ENCODE assay signal across 20 cellular contexts in the genomic region with DNA sequence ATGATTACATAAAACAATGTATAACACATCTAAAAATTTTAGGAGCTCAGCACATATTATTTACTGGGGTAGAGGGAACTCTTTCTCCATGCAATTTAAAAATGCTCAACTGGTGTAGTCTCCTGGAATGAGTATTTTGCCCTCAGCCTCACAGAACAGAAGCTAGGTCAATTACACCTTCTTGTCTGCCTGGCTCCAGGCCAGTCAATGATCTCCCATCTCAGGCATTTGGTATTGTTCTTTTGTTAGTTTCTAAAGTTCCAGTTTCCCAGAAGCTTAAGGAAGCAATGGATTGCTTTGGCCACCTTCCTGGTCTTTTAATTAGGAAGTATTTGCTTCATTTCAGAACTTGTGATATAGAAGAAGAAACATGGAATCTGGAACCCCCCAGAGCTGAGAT.
DNase-seq lines count a peak whose midpoint lies in the region; ATAC-seq and TF ChIP-seq lines count a peak whose summit lies in the region.
"Had no signal": no experiment of that assay in that cellular context is flagged by ENCODE, and none has a peak within 500 bp of the region (broad histone marks: within the 10 kb centered on the region; RNA-seq: fewer than 3 reads in every experiment).

No MANE protein-coding gene starts in this region.

- no peak for TF ChIP-seq CTCF in right atrium auricular region (IDR thresholded peaks at IDR 0.05)
- no peak for TF ChIP-seq CTCF in endodermal cell (conservative IDR thresholded peaks at IDR 0.05)

- intact Hi-C loops in right cardiac atrium (cut with DNase I) = no loop called here
- intact Hi-C loops in head of caudate nucleus (cut with DNase I) = no loop called here
- intact Hi-C loops in activated T-helper 1 cell treated with anti-CD3 and anti-CD28 coated beads, Interleukin-12 subunit alpha, Interleukin-12 subunit beta, Interleukin-2, Interleukin-4 antibody, amounts not matched to agents 30 ng/mL and 10 ng/mL and 1 ng/mL, durations not matched to agents 14 hours and 24 hours and 36 hours (cut with micrococcal nuclease) = no loop called here

- no peak overlapping the region for H2BK5ac ChIP-seq in mesendoderm (ENCODE audit: low read length)

- H3K4ac ChIP-seq in mesendoderm (ENCODE audit: low read depth, low read length) = no peak overlapping the region

- H3K27me3 Mint-ChIP-seq in endodermal cell (ENCODE audit: insufficient read depth) = peaks cover 5% of the 10 kb centered on the region
- H3K27me3 Mint-ChIP-seq in activated T-helper 1 cell treated with anti-CD3 and anti-CD28 coated beads, Interleukin-12 subunit alpha, Interleukin-12 subunit beta, Interleukin-2, Interleukin-4 antibody, amounts not matched to agents 30 ng/mL and 10 ng/mL and 1 ng/mL, durations not matched to agents 14 hours and 24 hours and 36 hours (ENCODE audit: insufficient read depth) = peaks cover 7% of the 10 kb centered on the region

- no peaks in the 10 kb centered on the region for H3K9me3 ChIP-seq in right cardiac atrium (ENCODE audit: control insufficient read depth, low read length)
- no peaks in the 10 kb centered on the region for H3K9me3 ChIP-seq in right atrium auricular region
- no peaks in the 10 kb centered on the region for H3K9me3 ChIP-seq in endodermal cell (ENCODE audit: control insufficient read depth, low read length)
- H3K9me3 ChIP-seq: BLaER1 had no signal

- H2BK120ac ChIP-seq in mesendoderm (ENCODE audit: low read depth, low read length) = no peak overlapping the region

- H3K4me1 Mint-ChIP-seq in endodermal cell = no peaks in the 10 kb centered on the region
- H3K4me1 Mint-ChIP-seq in activated T-helper 1 cell treated with anti-CD3 and anti-CD28 coated beads, Interleukin-12 subunit alpha, Interleukin-12 subunit beta, Interleukin-2, Interleukin-4 antibody, amounts not matched to agents 30 ng/mL and 10 ng/mL and 1 ng/mL, durations not matched to agents 14 hours and 24 hours and 36 hours (ENCODE audit: low read depth) = no peaks in the 10 kb centered on the region
- H3K4me1 Mint-ChIP-seq: CD14-positive monocyte; CD4-positive, alpha-beta memory T cell had no signal

- H3K4me3 ChIP-seq in right cardiac atrium (ENCODE audit: low read length) = no peak overlapping the region
- no peak overlapping the region for H3K4me3 ChIP-seq in right atrium auricular region
- no peak overlapping the region for H3K4me3 ChIP-seq in endodermal cell (ENCODE audit: low read length)
- H3K4me3 ChIP-seq in mesendoderm (ENCODE audit: low read length) = no peak overlapping the region
- H3K4me3 ChIP-seq: BLaER1 had no signal

- H3K4me2 ChIP-seq in mesendoderm (ENCODE audit: low read length) = no peak overlapping the region
- H3K4me2 ChIP-seq: BLaER1 had no signal

- no peaks in the 10 kb centered on the region for H3K79me1 ChIP-seq in mesendoderm (ENCODE audit: low read length)

- H3K9ac ChIP-seq in endodermal cell (ENCODE audit: extremely low read depth, low read length, poor library complexity, severe bottlenecking) = no peak overlapping the region
- H3K9ac ChIP-seq in mesendoderm (ENCODE audit: low read length) = no peak overlapping the region
- H3K9ac ChIP-seq: BLaER1 had no signal

- H3K4me3 Mint-ChIP-seq in endodermal cell = no peak overlapping the region
- no peak overlapping the region for H3K4me3 Mint-ChIP-seq in activated T-helper 1 cell treated with anti-CD3 and anti-CD28 coated beads, Interleukin-12 subunit alpha, Interleukin-12 subunit beta, Interleukin-2, Interleukin-4 antibody, amounts not matched to agents 30 ng/mL and 10 ng/mL and 1 ng/mL, durations not matched to agents 14 hours and 24 hours and 36 hours
- H3K4me3 Mint-ChIP-seq: CD4-positive, alpha-beta memory T cell; HFFc6 had no signal

- no peak overlapping the region for H3K27ac Mint-ChIP-seq in endodermal cell
- H3K27ac Mint-ChIP-seq in activated T-helper 1 cell treated with anti-CD3 and anti-CD28 coated beads, Interleukin-12 subunit alpha, Interleukin-12 subunit beta, Interleukin-2, Interleukin-4 antibody, amounts not matched to agents 30 ng/mL and 10 ng/mL and 1 ng/mL, durations not matched to agents 14 hours and 24 hours and 36 hours = no peak overlapping the region
- H3K27ac Mint-ChIP-seq: CD14-positive monocyte; CD4-positive, alpha-beta memory T cell; HFFc6 had no signal

- H3K27ac ChIP-seq in right cardiac atrium (ENCODE audit: low read length) (no peak overlapping the region), right atrium auricular region (no peak overlapping the region), endodermal cell (ENCODE audit: low read depth, low read length) (no peak overlapping the region), mesendoderm (ENCODE audit: low read depth, low read length) (no peak overlapping the region)
- H3K27ac ChIP-seq: BLaER1 had no signal

- no peak overlapping the region for H3K18ac ChIP-seq in mesendoderm (ENCODE audit: low read length)

- no peak overlapping the region for H2AK5ac ChIP-seq in mesendoderm (ENCODE audit: low read length)

- H3K4me1 ChIP-seq in right cardiac atrium (ENCODE audit: control insufficient read depth, insufficient read depth, low read length) = peaks cover 3% of the 10 kb centered on the region
- peaks cover 0 to 6% of the 10 kb centered on the region in 2 donors for H3K4me1 ChIP-seq in right atrium auricular region
- H3K4me1 ChIP-seq in endodermal cell (ENCODE audit: control insufficient read depth, insufficient read depth, low read length) = peaks cover 2% of the 10 kb centered on the region
- H3K4me1 ChIP-seq in mesendoderm (ENCODE audit: control insufficient read depth, low read depth, low read length) = no peaks in the 10 kb centered on the region
- H3K4me1 ChIP-seq: BLaER1 had no signal

- H2BK15ac ChIP-seq in mesendoderm (replicated peaks; ENCODE audit: low read depth) = no peak overlapping the region

- H3K9me3 Mint-ChIP-seq in endodermal cell = no peaks in the 10 kb centered on the region
- no peaks in the 10 kb centered on the region for H3K9me3 Mint-ChIP-seq in activated T-helper 1 cell treated with anti-CD3 and anti-CD28 coated beads, Interleukin-12 subunit alpha, Interleukin-12 subunit beta, Interleukin-2, Interleukin-4 antibody, amounts not matched to agents 30 ng/mL and 10 ng/mL and 1 ng/mL, durations not matched to agents 14 hours and 24 hours and 36 hours
- H3K9me3 Mint-ChIP-seq: CD14-positive monocyte; CD4-positive, alpha-beta memory T cell had no signal

- DNase-seq in right cardiac atrium (no peak), right atrium auricular region (ENCODE audit: low spot score) (no peak), endodermal cell (peak; percentile 12), mesendoderm (peak; percentile 19), head of caudate nucleus (no peak)
- no peak for DNase-seq in effector CD8-positive, alpha-beta T cell (lab: John Stamatoyannopoulos, UW)
- DNase-seq in activated T-helper 1 cell treated with anti-CD3 and anti-CD28 coated beads, Interleukin-12 subunit alpha, Interleukin-12 subunit beta, Interleukin-2, Interleukin-4 antibody, amounts not matched to agents 30 ng/mL and 10 ng/mL and 1 ng/mL, durations not matched to agents 14 hours and 24 hours and 36 hours (ENCODE audit: low spot score) = no peak
- DNase-seq: 8988T; CD4-positive, alpha-beta memory T cell; DMS153; DMS79; GF-D8; GOT3; H7; HFFc6 had no signal

- no peaks in the 10 kb centered on the region for H3K27me3 ChIP-seq in right cardiac atrium (ENCODE audit: control insufficient read depth, insufficient read depth)
- H3K27me3 ChIP-seq in right atrium auricular region = no peaks in the 10 kb centered on the region
- H3K27me3 ChIP-seq in endodermal cell (ENCODE audit: control insufficient read depth, insufficient read depth, low read length, poor library complexity, severe bottlenecking) = peaks cover 3% of the 10 kb centered on the region
- H3K27me3 ChIP-seq in mesendoderm (ENCODE audit: insufficient read depth, low read length, poor library complexity) = no peaks in the 10 kb centered on the region
- H3K27me3 ChIP-seq: BLaER1 had no signal

- H3K36me3 Mint-ChIP-seq in endodermal cell (ENCODE audit: low read depth) = no peaks in the 10 kb centered on the region
- H3K36me3 Mint-ChIP-seq in activated T-helper 1 cell treated with anti-CD3 and anti-CD28 coated beads, Interleukin-12 subunit alpha, Interleukin-12 subunit beta, Interleukin-2, Interleukin-4 antibody, amounts not matched to agents 30 ng/mL and 10 ng/mL and 1 ng/mL, durations not matched to agents 14 hours and 24 hours and 36 hours (ENCODE audit: low read depth) = no peaks in the 10 kb centered on the region
- H3K36me3 Mint-ChIP-seq: CD14-positive monocyte; CD4-positive, alpha-beta memory T cell had no signal

- no peak overlapping the region for H3K23ac ChIP-seq in mesendoderm (ENCODE audit: low read length)

- no peak overlapping the region for H4K8ac ChIP-seq in mesendoderm (ENCODE audit: low read depth, low read length)

- H3K79me2 ChIP-seq in mesendoderm (ENCODE audit: control insufficient read depth, insufficient read depth, low read length) = no peaks in the 10 kb centered on the region

- H4K5ac ChIP-seq in mesendoderm (ENCODE audit: low read length) = no peak overlapping the region

- H3K36me3 ChIP-seq in right atrium auricular region (no peaks in the 10 kb centered on the region), endodermal cell (ENCODE audit: control insufficient read depth, insufficient read depth, low read length) (no peaks in the 10 kb centered on the region), mesendoderm (ENCODE audit: control insufficient read depth, insufficient read depth, low read length) (no peaks in the 10 kb centered on the region)
- H3K36me3 ChIP-seq: BLaER1 had no signal

- no peak overlapping the region for H3K56ac ChIP-seq in mesendoderm (ENCODE audit: low read length)

- ATAC-seq in right cardiac atrium (peak; percentile 14 to 61), GM21381 (IDR thresholded peaks at IDR 0.05; ENCODE audit: unreplicated experiment) (no peak)
- ATAC-seq: HCT116, HepG2 had no signal

Comparison
In these comparisons a context has a peak if more than half of its experiments do, and no peak if none do; other contexts are left out.
1. DNase-seq: peak in endodermal cell (single experiment) and mesendoderm (single experiment); none in right cardiac atrium (0 of 3), right atrium auricular region (single experiment), effector CD8-positive, alpha-beta T cell (single experiment), head of caudate nucleus (0 of 42) and activated T-helper 1 cell treated with anti-CD3 and anti-CD28 coated beads, Interleukin-12 subunit alpha, Interleukin-12 subunit beta, Interleukin-2, Interleukin-4 antibody, amounts not matched to agents 30 ng/mL and 10 ng/mL and 1 ng/mL, durations not matched to agents 14 hours and 24 hours and 36 hours (single experiment).